7 cellular contexts compared by ENCODE assay signal in genomic region chr19:3034845-3035541, GRCh38. TPM values are rescaled to one million over a fixed set of nuclear protein-coding genes. Genes with fewer than 3 reads are reported as not detected.
DNase-seq lines count a peak whose midpoint lies in the region; ATAC-seq and TF ChIP-seq lines count a peak whose summit lies in the region.

No MANE protein-coding gene starts in this region.

- no peaks in the 10 kb centered on the region for H3K9me3 ChIP-seq in MM.1S (replicated peaks; ENCODE audit: insufficient read depth, low read length)
- no peaks in the 10 kb centered on the region for H3K9me3 ChIP-seq in cardiac muscle cell (ENCODE audit: low read depth)

- TF ChIP-seq CTCF in GM13977 (IDR thresholded peaks at IDR 0.05; ENCODE audit: extremely low read depth, insufficient read depth, missing control alignments), result no peak
- TF ChIP-seq CTCF in MM.1S (IDR thresholded peaks at IDR 0.05; ENCODE audit: low read length), result no peak
- no peak for TF ChIP-seq CTCF in cardiac muscle cell (IDR thresholded peaks at IDR 0.05; ENCODE audit: low read depth, low read length)
- TF ChIP-seq CTCF in retinal pigment epithelial cell (conservative IDR thresholded peaks at IDR 0.05; ENCODE audit: low read depth, low read length), result no peak

- no peak for ATAC-seq in GM18520 (IDR thresholded peaks at IDR 0.05; ENCODE audit: unreplicated experiment)

- H2AFZ ChIP-seq in MM.1S (ENCODE audit: low read length), result peak overlapping the region; percentile 85

- H3K27ac ChIP-seq in MM.1S (ENCODE audit: low read length), result no peak overlapping the region
- peak overlapping the region; percentile 27 for H3K27ac ChIP-seq in cardiac muscle cell

- no peaks in the 10 kb centered on the region for H3K4me1 ChIP-seq in MM.1S (ENCODE audit: low read length)
- peaks cover 15% of the 10 kb centered on the region for H3K4me1 ChIP-seq in cardiac muscle cell (ENCODE audit: low read depth)

- H3F3A ChIP-seq in MM.1S (ENCODE audit: insufficient read depth, low read length), result no peaks in the 10 kb centered on the region

- peak overlapping the region; percentile 63 for H3K4me3 ChIP-seq in MM.1S (ENCODE audit: low read length)
- H3K4me3 ChIP-seq in cardiac muscle cell, result peak overlapping the region; percentile 25
- H3K4me3 ChIP-seq in retinal pigment epithelial cell (ENCODE audit: low read length), result peak overlapping the region; percentile 65

- no peaks in the 10 kb centered on the region for H3K9me2 ChIP-seq in MM.1S (replicated peaks; ENCODE audit: insufficient read depth, low read length)

- DNase-seq in GM13977 (ENCODE audit: low spot score) (peak; percentile 55), MM.1S (no peak), activated T-helper 1 cell treated with Interleukin-2 at 50 U/mL for 16 hours (ENCODE audit: low read depth) (peak; percentile 26), cardiac muscle cell (ENCODE audit: low read depth in 1 of 2, low spot score in 1 of 2) (peak; percentile 37 to 76), retinal pigment epithelial cell (ENCODE audit: low read depth) (no peak), NCI-H2029 (lab: John Stamatoyannopoulos, UW) (no peak)

- H3K9ac ChIP-seq in MM.1S (ENCODE audit: low read length), result peak overlapping the region; percentile 40; the same call in 1 of the 2 replicates

- H4K20me1 ChIP-seq in MM.1S (ENCODE audit: insufficient read depth, low read length), result no peaks in the 10 kb centered on the region

- no peaks in the 10 kb centered on the region for H3K79me2 ChIP-seq in MM.1S (ENCODE audit: low read length)

- H3K27me3 ChIP-seq in MM.1S (replicated peaks; ENCODE audit: insufficient read depth, low read length) (peaks cover 75% of the 10 kb centered on the region), cardiac muscle cell (no peaks in the 10 kb centered on the region)

- H3K4me2 ChIP-seq in MM.1S (ENCODE audit: low read depth, low read length), result peak overlapping the region; percentile 97

- no peaks in the 10 kb centered on the region for H3K36me3 ChIP-seq in MM.1S (replicated peaks; ENCODE audit: insufficient read depth, low read length)
- no peaks in the 10 kb centered on the region for H3K36me3 ChIP-seq in cardiac muscle cell

- in situ Hi-C loops in GM13977 (cut with MboI; ENCODE audit: low pct_unique_long_range_greater_than_20kb, low sequenced_read_pairs, unreplicated experiment), result no loop called here

RNA-seq across cellular contexts. Expression of gene TLE2, which starts 5.9 kb away (rescaled TPM):
- total RNA-seq in cardiac muscle cell, result 71.1 and 95.9 TPM in 2 replicates
- polyA plus RNA-seq in cardiac muscle cell, result 102 and 105 TPM in 2 replicates

RNA-seq across cellular contexts. Expression of gene TLE5, which starts 27.3 kb away (rescaled TPM):
- 612 and 690 TPM in 2 replicates for total RNA-seq in cardiac muscle cell
- 446 and 487 TPM in 2 replicates for polyA plus RNA-seq in cardiac muscle cell

RNA-seq across cellular contexts. Expression of gene TLE6, which starts 57.6 kb away (rescaled TPM):
- 30.3 and 35.4 TPM in 2 replicates for total RNA-seq in cardiac muscle cell
- polyA plus RNA-seq in cardiac muscle cell, result 42.8 and 45.8 TPM in 2 replicates

RNA-seq across cellular contexts. Expression of gene GNA11, which starts 59.2 kb away (rescaled TPM):
- 36.5 and 47.5 TPM in 2 replicates for total RNA-seq in cardiac muscle cell
- polyA plus RNA-seq in cardiac muscle cell, result 60.8 and 63.3 TPM in 2 replicates

Comparison
In these comparisons a context has a peak if more than half of its experiments do, and no peak if none do; other contexts are left out.
1. DNase-seq: peak in GM13977 (single experiment), activated T-helper 1 cell treated with Interleukin-2 at 50 U/mL for 16 hours (single experiment) and cardiac muscle cell (2 of 2); none in MM.1S (single experiment), retinal pigment epithelial cell (single experiment) and NCI-H2029 (single experiment).
2. Peak in every context shown above with its lines, with median percentiles within 50 percentile points of each other: H3K4me3 ChIP-seq.